In genomic region chr14:52863339-52863700, GRCh38 we compare ENCODE assay signal across 18 cellular contexts.
A peak's percentile ranks its signal among the peaks of the same experiment; 100 is the strongest.
DNase-seq lines count a peak whose midpoint lies in the region; ATAC-seq and TF ChIP-seq lines count a peak whose summit lies in the region.
"Had no signal": no experiment of that assay in that cellular context is flagged by ENCODE, and none has a peak within 500 bp of the region (broad histone marks: within the 10 kb centered on the region; RNA-seq: fewer than 3 reads in every experiment).

No MANE protein-coding gene starts in this region.

- H3K36me3 Mint-ChIP-seq in endodermal cell (ENCODE audit: low read depth) (peaks cover 60% of the 10 kb centered on the region), neural progenitor cell (peaks cover 35% of the 10 kb centered on the region)
- H3K36me3 Mint-ChIP-seq: activated naive CD4-positive, alpha-beta T cell treated with anti-CD3 and anti-CD28 coated beads, Interleukin-2, amount 10 ng/mL, durations not matched to agents 7 days and 5 days; CD8-positive, alpha-beta memory T cell; memory B cell; stimulated activated effector memory CD8-positive, alpha-beta T cell treated with anti-CD3 and anti-CD28 coated beads, Interleukin-12 subunit alpha, Interleukin-12 subunit beta, amount 100 ng/mL, for 72 hours had no signal

- H3K27ac Mint-ChIP-seq in endodermal cell, result peak overlapping the region; percentile 39
- H3K27ac Mint-ChIP-seq in neural progenitor cell, result no peak overlapping the region
- H3K27ac Mint-ChIP-seq: activated naive CD4-positive, alpha-beta T cell treated with anti-CD3 and anti-CD28 coated beads, Interleukin-2, amount 10 ng/mL, durations not matched to agents 7 days and 5 days; CD8-positive, alpha-beta memory T cell; memory B cell; stimulated activated effector memory CD8-positive, alpha-beta T cell treated with anti-CD3 and anti-CD28 coated beads, Interleukin-12 subunit alpha, Interleukin-12 subunit beta, amount 100 ng/mL, for 72 hours had no signal

- no peak for DNase-seq in right atrium auricular region (ENCODE audit: low spot score)
- DNase-seq in Right ventricle myocardium inferior (ENCODE audit: missing footprints), result no peak
- DNase-seq in endodermal cell, result no peak
- DNase-seq in neural progenitor cell (ENCODE audit: low spot score), result no peak
- no peak for DNase-seq in NCI-H1048 (lab: John Stamatoyannopoulos, UW)
- DNase-seq in NCI-H2196 (lab: John Stamatoyannopoulos, UW; ENCODE audit: unreplicated experiment), result no peak
- no peak for DNase-seq in MG63
- no peak for DNase-seq in AG08395 (ENCODE audit: low spot score)
- DNase-seq: activated naive CD4-positive, alpha-beta T cell treated with anti-CD3 and anti-CD28 coated beads, Interleukin-2, amount 10 ng/mL, durations not matched to agents 7 days and 5 days; activated T-cell treated with anti-CD3 and anti-CD28 coated beads for 4 hours; caudate nucleus; CD8-positive, alpha-beta memory T cell; NCI-H2107; Peyer's patch; small intestine; upper lobe of right lung had no signal

- H3K4me3 ChIP-seq in right atrium auricular region, result no peak overlapping the region
- peak overlapping the region; percentile 44 for H3K4me3 ChIP-seq in endodermal cell (ENCODE audit: low read length)
- H3K4me3 ChIP-seq in neural progenitor cell, result no peak overlapping the region
- H3K4me3 ChIP-seq in MG63, result no peak overlapping the region
- H3K4me3 ChIP-seq: Peyer's patch, upper lobe of right lung had no signal

- peaks cover 11% of the 10 kb centered on the region for H3F3A ChIP-seq in neural progenitor cell (ENCODE audit: low read depth)

- H3K27me3 ChIP-seq in right atrium auricular region (no peaks in the 10 kb centered on the region), endodermal cell (ENCODE audit: control insufficient read depth, insufficient read depth, low read length, poor library complexity, severe bottlenecking) (no peaks in the 10 kb centered on the region), neural progenitor cell (no peaks in the 10 kb centered on the region), MG63 (no peaks in the 10 kb centered on the region)
- H3K27me3 ChIP-seq: Peyer's patch, upper lobe of right lung had no signal

- H3K36me3 ChIP-seq in right atrium auricular region, result peaks cover 92% of the 10 kb centered on the region
- peaks cover 95% of the 10 kb centered on the region for H3K36me3 ChIP-seq in endodermal cell (ENCODE audit: control insufficient read depth, insufficient read depth, low read length)
- H3K36me3 ChIP-seq in neural progenitor cell, result peaks cover 38% of the 10 kb centered on the region
- H3K36me3 ChIP-seq in MG63, result peaks cover 42% of the 10 kb centered on the region

- no peaks in the 10 kb centered on the region for H3K79me2 ChIP-seq in neural progenitor cell (ENCODE audit: low read depth)

- peak overlapping the region; percentile 23 for H3K9ac ChIP-seq in endodermal cell (ENCODE audit: extremely low read depth, low read length, poor library complexity, severe bottlenecking)
- no peak overlapping the region for H3K9ac ChIP-seq in neural progenitor cell

- no peaks in the 10 kb centered on the region for H3K9me3 ChIP-seq in right atrium auricular region
- peaks cover 12% of the 10 kb centered on the region for H3K9me3 ChIP-seq in endodermal cell (ENCODE audit: control insufficient read depth, low read length)
- H3K9me3 ChIP-seq in neural progenitor cell (ENCODE audit: low read depth), result no peaks in the 10 kb centered on the region
- H3K9me3 ChIP-seq in MG63, result no peaks in the 10 kb centered on the region
- H3K9me3 ChIP-seq: Peyer's patch, upper lobe of right lung had no signal

- no peak overlapping the region for H3K4me2 ChIP-seq in neural progenitor cell

- WGBS in endodermal cell (ENCODE audit: insufficient coverage in 1 of 2, insufficient read length in 1 of 2), 2 experiments, result 50% methylated on average over 1 of the region's 1 CpG; no CpG with 5 or more reads in 1 of the 2 experiments

- TF ChIP-seq CTCF in right atrium auricular region (IDR thresholded peaks at IDR 0.05), result no peak
- no peak for TF ChIP-seq CTCF in endodermal cell (conservative IDR thresholded peaks at IDR 0.05)
- TF ChIP-seq CTCF in neural progenitor cell (IDR thresholded peaks at IDR 0.05), result no peak

- H3K4me1 ChIP-seq in right atrium auricular region (peaks cover 0 to 4% of the 10 kb centered on the region in 2 donors), endodermal cell (ENCODE audit: control insufficient read depth, insufficient read depth, low read length) (peaks cover 9% of the 10 kb centered on the region), neural progenitor cell (no peaks in the 10 kb centered on the region)
- H3K4me1 ChIP-seq: Peyer's patch, upper lobe of right lung had no signal

- H3K27ac ChIP-seq in right atrium auricular region (peak overlapping the region; percentile 2 to 32), endodermal cell (ENCODE audit: low read depth, low read length) (no peak overlapping the region), neural progenitor cell (peak overlapping the region; percentile 56)
- H3K27ac ChIP-seq: upper lobe of right lung had no signal

- H3K4me3 Mint-ChIP-seq in endodermal cell (no peak overlapping the region), neural progenitor cell (no peak overlapping the region)
- H3K4me3 Mint-ChIP-seq: activated naive CD4-positive, alpha-beta T cell treated with anti-CD3 and anti-CD28 coated beads, Interleukin-2, amount 10 ng/mL, durations not matched to agents 7 days and 5 days; CD8-positive, alpha-beta memory T cell; memory B cell; stimulated activated effector memory CD8-positive, alpha-beta T cell treated with anti-CD3 and anti-CD28 coated beads, Interleukin-12 subunit alpha, Interleukin-12 subunit beta, amount 100 ng/mL, for 72 hours had no signal

- H3K9me3 Mint-ChIP-seq in endodermal cell (no peaks in the 10 kb centered on the region), neural progenitor cell (no peaks in the 10 kb centered on the region)
- H3K9me3 Mint-ChIP-seq: activated naive CD4-positive, alpha-beta T cell treated with anti-CD3 and anti-CD28 coated beads, Interleukin-2, amount 10 ng/mL, durations not matched to agents 7 days and 5 days; CD8-positive, alpha-beta memory T cell; memory B cell; stimulated activated effector memory CD8-positive, alpha-beta T cell treated with anti-CD3 and anti-CD28 coated beads, Interleukin-12 subunit alpha, Interleukin-12 subunit beta, amount 100 ng/mL, for 72 hours had no signal

- H4K20me1 ChIP-seq in neural progenitor cell (ENCODE audit: low read depth), result no peaks in the 10 kb centered on the region

- H3K27me3 Mint-ChIP-seq in endodermal cell (ENCODE audit: insufficient read depth) (no peaks in the 10 kb centered on the region), neural progenitor cell (ENCODE audit: insufficient read depth, low read depth) (peaks cover 2% of the 10 kb centered on the region)
- H3K27me3 Mint-ChIP-seq: activated naive CD4-positive, alpha-beta T cell treated with anti-CD3 and anti-CD28 coated beads, Interleukin-2, amount 10 ng/mL, durations not matched to agents 7 days and 5 days; CD8-positive, alpha-beta memory T cell; memory B cell had no signal

- no peak overlapping the region for H2AFZ ChIP-seq in neural progenitor cell (replicated peaks)

- no peak for ATAC-seq in Right ventricle myocardium inferior
- ATAC-seq: stimulated activated effector memory CD8-positive, alpha-beta T cell treated with anti-CD3 and anti-CD28 coated beads, Interleukin-12 subunit alpha, Interleukin-12 subunit beta, amount 100 ng/mL, for 72 hours; upper lobe of right lung had no signal

- intact Hi-C loops in Right ventricle myocardium inferior (cut with DNase I), result no loop called here

- H3K4me1 Mint-ChIP-seq in endodermal cell (peaks cover 37% of the 10 kb centered on the region), neural progenitor cell (no peaks in the 10 kb centered on the region)
- H3K4me1 Mint-ChIP-seq: activated naive CD4-positive, alpha-beta T cell treated with anti-CD3 and anti-CD28 coated beads, Interleukin-2, amount 10 ng/mL, durations not matched to agents 7 days and 5 days; CD8-positive, alpha-beta memory T cell; memory B cell; stimulated activated effector memory CD8-positive, alpha-beta T cell treated with anti-CD3 and anti-CD28 coated beads, Interleukin-12 subunit alpha, Interleukin-12 subunit beta, amount 100 ng/mL, for 72 hours had no signal
